ENCODE assay signal across 8 cellular contexts in genomic region chr14:54175298-54175942, GRCh38.
DNase-seq lines count a peak whose midpoint lies in the region; ATAC-seq and TF ChIP-seq lines count a peak whose summit lies in the region.
"Had no signal": no experiment of that assay in that cellular context is flagged by ENCODE, and none has a peak within 500 bp of the region (broad histone marks: within the 10 kb centered on the region; RNA-seq: fewer than 3 reads in every experiment).

No MANE protein-coding gene starts in this region.

- POLR2A ChIA-PET in PC-3 (lab: Charles Lee; ENCODE audit: unreplicated experiment): interaction anchor here (0.6 to 0.9 kb wide), 2 partner anchors 172 to 196 kb away, joined by 3 to 6 read pairs; no protein-coding TSS in a partner anchor

- H3K4me1 ChIP-seq in PC-3 (ENCODE audit: insufficient read depth, low read length): peaks cover 73% of the 10 kb centered on the region
- peaks cover 0 to 32% (median 14%) of the 10 kb centered on the region in 4 donors for H3K4me1 ChIP-seq in sigmoid colon

- H3K36me3 ChIP-seq in PC-3 (ENCODE audit: low read depth, low read length) (no peaks in the 10 kb centered on the region), sigmoid colon (no peaks in the 10 kb centered on the region)

- H3F3A ChIP-seq in PC-3 (ENCODE audit: low read length, unreplicated experiment): no peaks in the 10 kb centered on the region

- H3K27ac ChIP-seq in PC-3 (ENCODE audit: low read length) (no peak overlapping the region), sigmoid colon (no peak overlapping the region)
- H3K27ac ChIP-seq: epithelial cell of prostate had no signal

- H3K9ac ChIP-seq in PC-3 (ENCODE audit: low read length): no peak overlapping the region

- WGBS in sigmoid colon, 2 donors: 9 to 11% methylated on average over 4 of the region's 4 CpGs

- H3K9me3 ChIP-seq in PC-3 (ENCODE audit: low read length): no peaks in the 10 kb centered on the region
- H3K9me3 ChIP-seq in sigmoid colon: no peaks in the 10 kb centered on the region

- H4K20me1 ChIP-seq in PC-3 (ENCODE audit: low read length): no peaks in the 10 kb centered on the region

- no TSS peak for BruUV-seq in PC-3 (replicated peaks; lab: Mats Ljungman, UMichigan)

- in situ Hi-C loops in KBM-7 (cut with MboI; ENCODE audit: low pct_unique_long_range_greater_than_20kb, low sequenced_read_pairs): no loop called here

- TF ChIP-seq EP300 in sigmoid colon (IDR thresholded peaks at IDR 0.05): no peak

- ATAC-seq in PC-3 (peak; percentile 61), HG02970 (IDR thresholded peaks at IDR 0.05; ENCODE audit: low FRiP score, unreplicated experiment) (no peak)

- H3K27me3 ChIP-seq in PC-3 (ENCODE audit: low read length) (no peaks in the 10 kb centered on the region), sigmoid colon (no peaks in the 10 kb centered on the region)

- CTCF ChIA-PET in PC-3 (lab: Charles Lee): interaction anchor here (0.5 to 3.3 kb wide), 17 partner anchors 9 to 375 kb away, joined by 3 to 28 read pairs (median 5); no protein-coding TSS in a partner anchor

- no peak overlapping the region for H3K4me3 ChIP-seq in PC-3 (ENCODE audit: low read length)
- H3K4me3 ChIP-seq in sigmoid colon: no peak overlapping the region

- TF ChIP-seq CTCF in PC-3 (conservative IDR thresholded peaks at IDR 0.05; ENCODE audit: low read depth, low read length) (peak; percentile 100), sigmoid colon (IDR thresholded peaks at IDR 0.05) (peak; percentile 65 to 84 (median 82))

- DNase-seq in GM03348 (ENCODE audit: low spot score): peak; percentile 71
- DNase-seq in KBM-7: peak; percentile 67
- peak; percentile 100 for DNase-seq in PC-3
- peak in 42 of 58 donors; percentile 1 to 60 (median 21) for DNase-seq in anterior cingulate cortex (lab: John Stamatoyannopoulos, UW)
- peak; percentile 47 for DNase-seq in hepatic stellate cell (ENCODE audit: low spot score)
- DNase-seq in sigmoid colon: peak; percentile 73

- H3K9me2 ChIP-seq in PC-3 (replicated peaks; ENCODE audit: low read length): no peaks in the 10 kb centered on the region

- intact Hi-C loops in PC-3 (cut with micrococcal nuclease): loop anchor here (1.0 to 5.0 kb wide), 10 partner anchors 35 to 743 kb away; no protein-coding TSS in a partner anchor
- intact Hi-C loops in sigmoid colon (cut with DNase I): loop anchor here (1.0 to 10.0 kb wide), 4 partner anchors 169 to 741 kb away; no protein-coding TSS in a partner anchor

- H3K79me2 ChIP-seq in PC-3 (ENCODE audit: low read length): no peaks in the 10 kb centered on the region

- peak overlapping the region; percentile 14 for H3K4me2 ChIP-seq in PC-3 (ENCODE audit: low read length)

- peak overlapping the region; percentile 41 for H2AFZ ChIP-seq in PC-3 (ENCODE audit: low read length)

- TF ChIP-seq POLR2A in sigmoid colon (IDR thresholded peaks at IDR 0.05): no peak

Comparison
In these comparisons a context has a peak if more than half of its experiments do, and no peak if none do; other contexts are left out.
1. DNase-seq: peak in every context shown above with its lines; median percentile 100 in PC-3; 73 in sigmoid colon; 71 in GM03348; 67 in KBM-7; 47 in hepatic stellate cell; 21 in anterior cingulate cortex.